9 cellular contexts compared by ENCODE assay signal in genomic region chr1:223081181-223081994, GRCh38.
DNase-seq lines count a peak whose midpoint lies in the region; ATAC-seq, FAIRE-seq and TF ChIP-seq lines count a peak whose summit lies in the region.
"Had no signal": no experiment of that assay in that cellular context is flagged by ENCODE, and none has a peak within 500 bp of the region (broad histone marks: within the 10 kb centered on the region; RNA-seq: fewer than 3 reads in every experiment).

No MANE protein-coding gene starts in this region.

- no peak overlapping the region for H2BK120ac ChIP-seq in H1 (replicated peaks; ENCODE audit: low read depth, low read length)

- H3K27ac ChIP-seq in HL-60 (replicated peaks) (no peak overlapping the region), H1 (ENCODE audit: low read depth, low read length) (no peak overlapping the region), mesodermal cell (ENCODE audit: low read depth, low read length, severe bottlenecking) (peak overlapping the region; percentile 83)

- H2BK5ac ChIP-seq in H1 (ENCODE audit: low read depth, low read length), result peak overlapping the region; percentile 29; the same call in 1 of the 2 replicates

- no peak overlapping the region for H3K14ac ChIP-seq in H1 (ENCODE audit: insufficient read length)

- H3K4me2 ChIP-seq in H1 (ENCODE audit: insufficient read depth in 1 of 2, low read depth in 2 of 2, low read length in 2 of 2), result peak overlapping the region in 1 of 2 experiments; percentile 39; a peak in 2 of 4 replicates

- no peak for TF ChIP-seq POLR2A in H1 (IDR thresholded peaks at IDR 0.05; ENCODE audit: control extremely low read depth in 1 of 2, low read depth in 2 of 2, low read length in 2 of 2)

- H3K79me2 ChIP-seq in H1 (ENCODE audit: control insufficient read depth in 1 of 2, insufficient read depth in 2 of 2, low read length in 2 of 2), result no peaks in the 10 kb centered on the region

- H2AFZ ChIP-seq in H1 (ENCODE audit: low read length), result 0 out of 2 replicates have a peak overlapping the region, but pooled peaks have one; percentile 83

- no peak for FAIRE-seq in H1 (lab: Jason Lieb, UNC)
- FAIRE-seq: islet of Langerhans had no signal

- H3K56ac ChIP-seq in H1 (replicated peaks; ENCODE audit: insufficient read length, low read depth, low read length), result no peak overlapping the region

- H2AK5ac ChIP-seq in H1 (ENCODE audit: low read depth, low read length), result no peak overlapping the region

- ATAC-seq in GM19468 (IDR thresholded peaks at IDR 0.05; ENCODE audit: extremely low read depth, unreplicated experiment), result peak; percentile 92

- no peak overlapping the region; the same call in 1 of the 2 replicates for H2BK20ac ChIP-seq in H1 (ENCODE audit: low read length)

- H3K4me1 ChIP-seq in H1 (replicated peaks in 1 of 4; ENCODE audit: control insufficient read depth in 3 of 4, insufficient read depth in 4 of 4, low read length in 3 of 4) (peaks cover 0 to 2% (median under 1%) of the 10 kb centered on the region in 4 experiments; a peak in 1 of 7 replicates), mesodermal cell (ENCODE audit: control insufficient read depth, insufficient read depth, low read length, poor library complexity, severe bottlenecking) (peaks cover 16% of the 10 kb centered on the region)

- peak overlapping the region; percentile 12 for H4K91ac ChIP-seq in H1 (replicated peaks; ENCODE audit: insufficient read length, low read length)

- no peaks in the 10 kb centered on the region for H3K79me1 ChIP-seq in H1 (ENCODE audit: low read depth, low read length)

- H3K36me3 ChIP-seq in H1 (ENCODE audit: control insufficient read depth in 2 of 4, insufficient read depth in 4 of 4, low read length in 3 of 4) (no peaks in the 10 kb centered on the region), mesodermal cell (ENCODE audit: control insufficient read depth, insufficient read depth, low read length) (no peaks in the 10 kb centered on the region)

- no peak overlapping the region for H4K8ac ChIP-seq in H1 (ENCODE audit: extremely low read depth, insufficient read depth, low read length)

- peak; percentile 99 for TF ChIP-seq RAD21 in H1 (IDR thresholded peaks at IDR 0.05 in 1 of 2, conservative IDR thresholded peaks at IDR 0.05 in 1 of 2; ENCODE audit: low read depth in 2 of 2, low read length in 2 of 2)

- H3K9me3 ChIP-seq in H1 (ENCODE audit: insufficient read depth in 2 of 2, low read depth in 1 of 2, low read length in 1 of 2) (no peaks in the 10 kb centered on the region), mesodermal cell (ENCODE audit: control insufficient read depth, low read length) (no peaks in the 10 kb centered on the region)

- no peak overlapping the region for H3K23ac ChIP-seq in H1 (ENCODE audit: insufficient read length)

- peak overlapping the region; percentile 22; the same call in 1 of the 2 replicates for H3K4me3 ChIP-seq in HL-60 (replicated peaks; ENCODE audit: insufficient read depth, low read length)
- H3K4me3 ChIP-seq in H1 (ENCODE audit: extremely low read depth in 1 of 4, insufficient read depth in 2 of 4, low read depth in 3 of 4, low read length in 4 of 4), result no peak overlapping the region
- H3K4me3 ChIP-seq in mesodermal cell (ENCODE audit: extremely low read depth, insufficient read depth, low read length, poor library complexity, severe bottlenecking), result no peak overlapping the region

- CTCF ChIA-PET in H1 (lab: Charles Lee; ENCODE audit: partially characterized antibody), result interaction anchor here (0.6 to 18.1 kb wide), 27 partner anchors 8 to 331 kb away, joined by 3 to 163 read pairs (median 4); no protein-coding TSS in a partner anchor

- H3K18ac ChIP-seq in H1 (ENCODE audit: extremely low read depth, low read length), result no peak overlapping the region; the same call in 1 of the 2 replicates

- TF ChIP-seq CTCF in HL-60 (IDR thresholded peaks at IDR 0.05; ENCODE audit: insufficient read depth, low read length) (peak; percentile 34), H1 (IDR thresholded peaks at IDR 0.05; ENCODE audit: control extremely low read depth in 1 of 3, insufficient read depth in 1 of 3, low read depth in 1 of 3, low read length in 3 of 3) (peak; percentile 88 to 97 (median 89))

- no peak for TF ChIP-seq EP300 in H1 (IDR thresholded peaks at IDR 0.05; ENCODE audit: borderline replicate concordance in 1 of 2, low read depth in 2 of 2, low read length in 2 of 2)

- H2BK15ac ChIP-seq in H1 (ENCODE audit: low read length), result peak overlapping the region; percentile 95

- no peak overlapping the region for H3K9ac ChIP-seq in H1 (replicated peaks in 1 of 4; ENCODE audit: extremely low read depth in 1 of 4, low read depth in 3 of 4, low read length in 3 of 4)

- POLR2A ChIA-PET in H1 (lab: Charles Lee; ENCODE audit: partially characterized antibody), result interaction anchor here (0.9 to 3.9 kb wide), 8 partner anchors 8 to 70 kb away, joined by 3 to 29 read pairs (median 10); no protein-coding TSS in a partner anchor

- peak overlapping the region; percentile 50 for H4K5ac ChIP-seq in H1 (ENCODE audit: insufficient read length, low read depth, low read length)

- H3K4ac ChIP-seq in H1 (replicated peaks; ENCODE audit: insufficient read length, low read depth, low read length), result no peak overlapping the region

- H2BK12ac ChIP-seq in H1 (ENCODE audit: low read depth, low read length), result peak overlapping the region; percentile 91; the same call in 1 of the 2 replicates

- H3K27me3 ChIP-seq in HL-60 (ENCODE audit: insufficient read depth, poor library complexity, severe bottlenecking) (no peaks in the 10 kb centered on the region), H1 (replicated peaks in 1 of 4; ENCODE audit: control insufficient read depth in 3 of 4, extremely low read depth in 1 of 4, insufficient read depth in 3 of 4, low read length in 3 of 4) (peaks cover 0 to 5% (median 0%) of the 10 kb centered on the region in 4 experiments; a peak in 1 of 7 replicates)

- H4K20me1 ChIP-seq in H1 (replicated peaks in 1 of 2; ENCODE audit: control insufficient read depth in 1 of 2, insufficient read depth in 2 of 2, low read length in 2 of 2), result no peaks in the 10 kb centered on the region

- 18% methylated on average over 31 of the region's 33 CpGs; no CpG with 5 or more reads in 1 of the 2 experiments for WGBS in H1 (ENCODE audit: extremely low coverage in 1 of 2, insufficient coverage in 1 of 2, insufficient read length in 1 of 2, insufficient replicate concordance in 2 of 2, low coverage in 1 of 2, low lambda C conversion rate in 2 of 2, missing lambda C conversion rate in 1 of 2), 2 experiments
- 3 to 7% methylated on average over 19 to 28 of the region's 33 CpGs for WGBS in mesodermal cell (ENCODE audit: insufficient coverage in 2 of 2), 2 experiments

- peak; percentile 47 for DNase-seq in CMK (ENCODE audit: low read depth)
- DNase-seq in HL-60 (ENCODE audit: low read depth in 1 of 2, low spot score in 1 of 2), result peak; percentile 22 to 84
- peak; percentile 88 for DNase-seq in NCI-H82 treated with DMSO at 0.1 percent for 48 hours (lab: John Stamatoyannopoulos, UW; ENCODE audit: unreplicated experiment)
- DNase-seq in activated CD8-positive, alpha-beta memory T cell treated with anti-CD3 and anti-CD28 coated beads for 24 hours, result peak; percentile 88
- peak; percentile 89 to 90 for DNase-seq in H1 (ENCODE audit: low read depth in 1 of 2, low spot score in 2 of 2)
- peak; percentile 44 for DNase-seq in stimulated activated CD8-positive, alpha-beta memory T cell treated with anti-CD3 and anti-CD28 coated beads, Interleukin-12 subunit alpha, Interleukin-12 subunit beta, amount 100 ng/mL, for 4 hours (ENCODE audit: low read depth)

- no peaks in the 10 kb centered on the region for H3K23me2 ChIP-seq in H1 (ENCODE audit: low read depth, low read length)

TF ChIP-seq in H1, 55 proteins besides CTCF, POLR2A, EP300 and RAD21 (continues in another document):
- TF ChIP-seq JUND (IDR thresholded peaks at IDR 0.05; ENCODE audit: low read length) (0 out of 2 replicates have a peak, but pooled peaks have one; percentile 43), TBP (IDR thresholded peaks at IDR 0.05; ENCODE audit: low read depth, low read length) (peak; percentile 14; the same call in 1 of the 2 replicates), ASH2L (IDR thresholded peaks at IDR 0.05; ENCODE audit: low read length) (peak; percentile 34), USF2 (IDR thresholded peaks at IDR 0.05; ENCODE audit: low read length) (no peak), NRF1 (IDR thresholded peaks at IDR 0.05; ENCODE audit: low read depth, low read length) (no peak), SP4 (IDR thresholded peaks at IDR 0.05; ENCODE audit: low read length) (no peak), TAF1 (IDR thresholded peaks at IDR 0.05; ENCODE audit: low read depth, low read length) (peak; percentile 39; the same call in 1 of the 2 replicates), CEBPB (IDR thresholded peaks at IDR 0.05; ENCODE audit: low read depth, low read length) (0 out of 2 replicates have a peak, but pooled peaks have one; percentile 24)
- TF ChIP-seq, protein P1, sequence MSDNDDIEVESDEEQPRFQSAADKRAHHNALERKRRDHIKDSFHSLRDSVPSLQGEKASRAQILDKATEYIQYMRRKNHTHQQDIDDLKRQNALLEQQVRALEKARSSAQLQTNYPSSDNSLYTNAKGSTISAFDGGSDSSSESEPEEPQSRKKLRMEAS (IDR thresholded peaks at IDR 0.05), result peak; percentile 21; the same call in 1 of the 2 replicates
